8 cellular contexts compared by ENCODE assay signal in genomic region chr4:134200811-134201215, GRCh38. TPM values are rescaled to one million over a fixed set of nuclear protein-coding genes. Genes with fewer than 3 reads are reported as not detected.
DNase-seq lines count a peak whose midpoint lies in the region; ATAC-seq and TF ChIP-seq lines count a peak whose summit lies in the region.
"Had no signal": no experiment of that assay in that cellular context is flagged by ENCODE, and none has a peak within 500 bp of the region (broad histone marks: within the 10 kb centered on the region; RNA-seq: fewer than 3 reads in every experiment).

No MANE protein-coding gene starts in this region.

- no peak overlapping the region for H3K27ac ChIP-seq in ectodermal cell (ENCODE audit: insufficient read depth, low read depth, low read length, poor library complexity, severe bottlenecking)
- peak overlapping the region; percentile 14 for H3K27ac ChIP-seq in mesenchymal stem cell (ENCODE audit: low read length, poor library complexity, severe bottlenecking)
- peak overlapping the region in 1 of 4 donors; percentile 50 for H3K27ac ChIP-seq in transverse colon

- H4K91ac ChIP-seq in mesenchymal stem cell (ENCODE audit: low read length): peak overlapping the region; percentile 57

- H3K9ac ChIP-seq in mesenchymal stem cell (ENCODE audit: low read length): peak overlapping the region; percentile 62

- no peak overlapping the region for H2BK120ac ChIP-seq in mesenchymal stem cell (ENCODE audit: low read depth, low read length)

- no peak for TF ChIP-seq EP300 in transverse colon (IDR thresholded peaks at IDR 0.05; ENCODE audit: low read depth)

- H3K4ac ChIP-seq in mesenchymal stem cell (ENCODE audit: low read depth in 1 of 2, low read length in 2 of 2): peak overlapping the region; percentile 2 to 75

- no peaks in the 10 kb centered on the region for H3K36me3 ChIP-seq in ectodermal cell (ENCODE audit: control insufficient read depth, insufficient read depth, low read length)
- H3K36me3 ChIP-seq in mesenchymal stem cell (ENCODE audit: control insufficient read depth in 1 of 2, insufficient read depth in 2 of 2, low read depth in 1 of 2, low read length in 2 of 2): no peaks in the 10 kb centered on the region
- no peaks in the 10 kb centered on the region for H3K36me3 ChIP-seq in transverse colon

- H3K9me3 ChIP-seq in ectodermal cell (ENCODE audit: control insufficient read depth, low read length) (no peaks in the 10 kb centered on the region), mesenchymal stem cell (ENCODE audit: control insufficient read depth, low read length) (no peaks in the 10 kb centered on the region), transverse colon (no peaks in the 10 kb centered on the region)

- no peak overlapping the region for H2BK15ac ChIP-seq in mesenchymal stem cell (ENCODE audit: low read depth, poor library complexity, severe bottlenecking)

- H3K79me1 ChIP-seq in mesenchymal stem cell (replicated peaks; ENCODE audit: low read length, poor library complexity, severe bottlenecking): peaks cover 13% of the 10 kb centered on the region

- no peaks in the 10 kb centered on the region for H3K27me3 ChIP-seq in ectodermal cell (ENCODE audit: control insufficient read depth, insufficient read depth, low read length, poor library complexity, severe bottlenecking)
- peaks cover 0 to 3% of the 10 kb centered on the region in 2 experiments for H3K27me3 ChIP-seq in mesenchymal stem cell (ENCODE audit: control insufficient read depth in 1 of 2, insufficient read depth in 1 of 2, low read length in 2 of 2)
- peaks cover 11% of the 10 kb centered on the region for H3K27me3 ChIP-seq in transverse colon

- H3K14ac ChIP-seq in mesenchymal stem cell (ENCODE audit: low read length in 2 of 2): peak overlapping the region in 1 of 2 experiments; percentile 12

- H2AK5ac ChIP-seq in mesenchymal stem cell (ENCODE audit: low read length, severe bottlenecking): no peak overlapping the region

- peak overlapping the region; percentile 81 for H4K8ac ChIP-seq in mesenchymal stem cell (ENCODE audit: low read length)

- TF ChIP-seq POLR2A in transverse colon (IDR thresholded peaks at IDR 0.05): no peak

- H2BK5ac ChIP-seq in mesenchymal stem cell (ENCODE audit: low read depth, low read length, poor library complexity, severe bottlenecking): no peak overlapping the region

- DNase-seq in KBM-7 (peak; percentile 45), mesenchymal stem cell (no peak), transverse colon (no peak), NAMALWA (ENCODE audit: low spot score) (no peak)
- DNase-seq: NCI-H1436 treated with DMSO at 0.1 percent for 48 hours had no signal

- TF ChIP-seq CTCF in transverse colon (IDR thresholded peaks at IDR 0.05): no peak

- intact Hi-C loops in transverse colon (cut with DNase I; ENCODE audit: low total_unique reads): no loop called here

- H3K23ac ChIP-seq in mesenchymal stem cell (ENCODE audit: low read length in 2 of 2): peak overlapping the region in 1 of 2 experiments; percentile 9

- H2BK12ac ChIP-seq in mesenchymal stem cell (ENCODE audit: low read length in 2 of 2): peak overlapping the region in 1 of 2 experiments; percentile 52

- in situ Hi-C loops in KBM-7 (cut with MboI; ENCODE audit: low pct_unique_long_range_greater_than_20kb, low sequenced_read_pairs) (no loop called here), transverse colon (cut with MboI; ENCODE audit: low pct_ligation_motif_present in 1 of 4, low pct_unique_long_range_greater_than_20kb in 1 of 4, low sequenced_read_pairs in 3 of 4) (no loop called here)

- peak overlapping the region; percentile 84 for H3K4me2 ChIP-seq in mesenchymal stem cell (ENCODE audit: low read length, poor library complexity, severe bottlenecking)

- peak overlapping the region; percentile 54 for H3K4me3 ChIP-seq in ectodermal cell (ENCODE audit: insufficient read depth, low read depth, low read length)
- H3K4me3 ChIP-seq in mesenchymal stem cell (ENCODE audit: insufficient read depth in 1 of 2, low read depth in 1 of 2, low read length in 2 of 2): peak overlapping the region; percentile 75 to 82
- H3K4me3 ChIP-seq in transverse colon: peak overlapping the region in 3 of 4 donors; percentile 42 to 60 (median 48)

- WGBS in ectodermal cell, 2 experiments: 85 to 90% methylated on average over 10 of the region's 10 CpGs
- WGBS in mesenchymal stem cell: 80% methylated on average over 10 of the region's 10 CpGs
- WGBS in transverse colon (ENCODE audit: low coverage in 1 of 2), 2 donors: 78% methylated on average over 10 of the region's 10 CpGs; no CpG with 5 or more reads in 1 of the 2 donors

- ATAC-seq in GM18909 (IDR thresholded peaks at IDR 0.05; ENCODE audit: poor library complexity, unreplicated experiment): no peak
- ATAC-seq in HG03097 (IDR thresholded peaks at IDR 0.05; ENCODE audit: low FRiP score, unreplicated experiment): no peak

- H3K4me1 ChIP-seq in ectodermal cell (ENCODE audit: control insufficient read depth, insufficient read depth, low read length): no peaks in the 10 kb centered on the region
- H3K4me1 ChIP-seq in mesenchymal stem cell (ENCODE audit: control insufficient read depth, insufficient read depth, low read depth, low read length): peaks cover 6% of the 10 kb centered on the region
- peaks cover 0 to 3% (median 0%) of the 10 kb centered on the region in 4 donors for H3K4me1 ChIP-seq in transverse colon

- H2AFZ ChIP-seq in mesenchymal stem cell (ENCODE audit: low read depth, low read length): peak overlapping the region; percentile 86

- peak overlapping the region; percentile 91 to 92 for H3K18ac ChIP-seq in mesenchymal stem cell (ENCODE audit: low read depth in 1 of 2, low read length in 2 of 2)

RNA-seq across cellular contexts. Expression of gene PABPC4L, which starts 0.8 kb away (rescaled TPM):
- 4.4 TPM for polyA plus RNA-seq in ectodermal cell (2013, experiment 1 of 4)
- polyA plus RNA-seq in ectodermal cell (2013, experiment 2 of 4): 4.2 TPM
- polyA plus RNA-seq in ectodermal cell (2013, experiment 3 of 4): 3.5 TPM
- polyA plus RNA-seq in ectodermal cell (2013, experiment 4 of 4): 4.3 TPM
- 0.93 TPM for polyA plus RNA-seq in mesenchymal stem cell (2013, experiment 1 of 2)
- 0.95 TPM for polyA plus RNA-seq in mesenchymal stem cell (2013, experiment 2 of 2)
- under 1 TPM in 1 of 4 donors, not detected in 3; 0.32 TPM for total RNA-seq in transverse colon
